13 cellular contexts compared by ENCODE assay signal in the genomic region with DNA sequence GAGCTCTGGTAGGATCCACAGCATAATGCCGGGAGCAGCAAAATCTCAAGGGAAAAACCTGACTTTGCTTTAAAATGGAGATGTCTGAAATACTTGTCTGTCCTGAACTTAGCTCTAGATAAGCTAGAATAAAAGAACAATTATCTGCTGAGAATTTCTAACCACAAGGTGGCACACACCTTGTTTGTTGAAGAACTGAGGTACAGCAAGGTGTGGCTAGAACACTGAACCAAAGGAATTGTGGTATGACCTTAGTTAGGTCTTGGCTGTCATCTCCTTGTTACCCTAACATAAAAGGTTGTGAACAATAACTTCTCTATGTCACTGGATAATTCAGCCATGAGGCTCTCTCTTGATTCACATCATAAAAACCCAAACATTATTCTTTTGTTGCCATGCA.
A peak's percentile ranks its signal among the peaks of the same experiment; 100 is the strongest.
DNase-seq lines count a peak whose midpoint lies in the region; ATAC-seq and TF ChIP-seq lines count a peak whose summit lies in the region.
"Had no signal": no experiment of that assay in that cellular context is flagged by ENCODE, and none has a peak within 500 bp of the region (broad histone marks: within the 10 kb centered on the region; RNA-seq: fewer than 3 reads in every experiment).

No MANE protein-coding gene starts in this region.

- H3K79me2 ChIP-seq in mesendoderm (ENCODE audit: control insufficient read depth, insufficient read depth, low read length): no peaks in the 10 kb centered on the region

- H4K5ac ChIP-seq in mesendoderm (ENCODE audit: low read length): no peak overlapping the region

- no peak overlapping the region for H3K4me2 ChIP-seq in mesendoderm (ENCODE audit: low read length)

- no peaks in the 10 kb centered on the region for H3K9me3 Mint-ChIP-seq in chondrocyte (ENCODE audit: low read depth)
- H3K9me3 Mint-ChIP-seq: CD8-positive, alpha-beta memory T cell; central memory CD8-positive, alpha-beta T cell had no signal

- H2BK15ac ChIP-seq in mesendoderm (replicated peaks; ENCODE audit: low read depth): no peak overlapping the region

- no peak overlapping the region for H4K8ac ChIP-seq in mesendoderm (ENCODE audit: low read depth, low read length)

- no peaks in the 10 kb centered on the region for H3K36me3 Mint-ChIP-seq in chondrocyte (ENCODE audit: low read depth)
- H3K36me3 Mint-ChIP-seq: CD8-positive, alpha-beta memory T cell had no signal

- H3K27ac Mint-ChIP-seq in chondrocyte (ENCODE audit: unreplicated experiment): no peak overlapping the region
- H3K27ac Mint-ChIP-seq: CD8-positive, alpha-beta memory T cell had no signal

- H3K56ac ChIP-seq in mesendoderm (ENCODE audit: low read length): no peak overlapping the region

- H3K4me3 ChIP-seq in mesendoderm (ENCODE audit: low read length): no peak overlapping the region
- H3K4me3 ChIP-seq: left ventricle myocardium inferior had no signal

- DNase-seq in GM10266 (ENCODE audit: extremely low spot score): no peak
- peak; percentile 30 for DNase-seq in NAMALWA (ENCODE audit: low spot score)
- DNase-seq in chondrocyte (ENCODE audit: low spot score): no peak
- peak; percentile 50 for DNase-seq in mesendoderm
- no peak for DNase-seq in NCI-H146 (lab: John Stamatoyannopoulos, UW)
- DNase-seq in left cardiac atrium: no peak
- DNase-seq: HCEC 1CT, left ventricle myocardium inferior had no signal

- peak; percentile 11 for TF ChIP-seq CTCF in GM10266 (IDR thresholded peaks at IDR 0.05; ENCODE audit: control insufficient read depth, insufficient read depth, low read depth, missing control alignments)
- peak; percentile 27 for TF ChIP-seq CTCF in chondrocyte (IDR thresholded peaks at IDR 0.05)

- no peak overlapping the region for H3K27ac ChIP-seq in mesendoderm (ENCODE audit: low read depth, low read length)
- H3K27ac ChIP-seq: left ventricle myocardium inferior, neutrophil had no signal

- H3K27me3 Mint-ChIP-seq in chondrocyte (ENCODE audit: low read depth): peaks cover 11% of the 10 kb centered on the region

- no peak for ATAC-seq in HG02885 (IDR thresholded peaks at IDR 0.05; ENCODE audit: poor library complexity, unreplicated experiment)
- ATAC-seq in HG03520 (IDR thresholded peaks at IDR 0.05; ENCODE audit: unreplicated experiment): no peak
- ATAC-seq in left cardiac atrium: no peak

- no CpG with 5 or more reads among the region's 1 CpG for WGBS in mesendoderm (ENCODE audit: extremely low coverage, insufficient coverage, low lambda C conversion rate)

- H3K4ac ChIP-seq in mesendoderm (ENCODE audit: low read depth, low read length): no peak overlapping the region

- H3K23ac ChIP-seq in mesendoderm (ENCODE audit: low read length): no peak overlapping the region

- intact Hi-C loops in left cardiac atrium (cut with DNase I): no loop called here

- H3K4me1 Mint-ChIP-seq in chondrocyte (ENCODE audit: low read depth): peaks cover 15% of the 10 kb centered on the region
- H3K4me1 Mint-ChIP-seq: CD8-positive, alpha-beta memory T cell; central memory CD8-positive, alpha-beta T cell had no signal

- no peaks in the 10 kb centered on the region for H3K36me3 ChIP-seq in mesendoderm (ENCODE audit: control insufficient read depth, insufficient read depth, low read length)
- H3K36me3 ChIP-seq: left ventricle myocardium inferior, neutrophil had no signal

- H2AK5ac ChIP-seq in mesendoderm (ENCODE audit: low read length): no peak overlapping the region

- H3K27me3 ChIP-seq in mesendoderm (ENCODE audit: insufficient read depth, low read length, poor library complexity): no peaks in the 10 kb centered on the region
- H3K27me3 ChIP-seq: neutrophil had no signal

- H3K4me1 ChIP-seq in mesendoderm (ENCODE audit: control insufficient read depth, low read depth, low read length): peaks cover 2% of the 10 kb centered on the region
- H3K4me1 ChIP-seq: left ventricle myocardium inferior had no signal

- H3K4me3 Mint-ChIP-seq in chondrocyte (ENCODE audit: unreplicated experiment): no peak overlapping the region
- H3K4me3 Mint-ChIP-seq: CD8-positive, alpha-beta memory T cell; central memory CD8-positive, alpha-beta T cell had no signal

- no peak overlapping the region for H3K9ac ChIP-seq in mesendoderm (ENCODE audit: low read length)

- H3K18ac ChIP-seq in mesendoderm (ENCODE audit: low read length): no peak overlapping the region

- no peaks in the 10 kb centered on the region for H3K79me1 ChIP-seq in mesendoderm (ENCODE audit: low read length)

- H2BK120ac ChIP-seq in mesendoderm (ENCODE audit: low read depth, low read length): no peak overlapping the region

- H2BK5ac ChIP-seq in mesendoderm (ENCODE audit: low read length): no peak overlapping the region

Comparison
In these comparisons a context has a peak if more than half of its experiments do, and no peak if none do; other contexts are left out.
1. DNase-seq: peak in NAMALWA (single experiment) and mesendoderm (single experiment); none in GM10266 (single experiment), chondrocyte (single experiment), NCI-H146 (single experiment) and left cardiac atrium (single experiment).